In the genomic region with DNA sequence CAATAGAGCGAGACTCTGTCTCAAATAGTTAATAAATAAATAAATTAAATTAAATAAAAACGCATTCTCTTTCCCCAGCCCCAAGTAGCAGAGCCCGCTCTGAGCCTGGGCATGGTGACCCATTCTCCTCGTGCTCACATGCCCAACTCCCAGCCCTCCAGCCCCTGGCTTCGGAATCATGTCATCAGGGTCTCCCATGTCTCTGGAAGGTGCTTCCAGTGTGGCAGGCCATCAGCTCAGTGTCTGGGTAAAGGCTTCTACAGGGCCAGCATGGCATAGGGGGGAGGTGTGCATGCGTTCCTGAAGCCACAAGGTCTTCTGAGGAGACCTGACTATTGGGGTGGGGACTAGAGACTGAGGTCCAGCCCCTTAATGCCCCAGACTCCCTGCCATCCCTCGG, we compare ENCODE assay signal across 17 cellular contexts.
DNase-seq lines count a peak whose midpoint lies in the region; ATAC-seq and TF ChIP-seq lines count a peak whose summit lies in the region.
"Had no signal": no experiment of that assay in that cellular context is flagged by ENCODE, and none has a peak within 500 bp of the region (broad histone marks: within the 10 kb centered on the region; RNA-seq: fewer than 3 reads in every experiment).

No MANE protein-coding gene starts in this region.

- H3K36me3 ChIP-seq in neutrophil, result peaks cover 65% of the 10 kb centered on the region

- H3K9me3 Mint-ChIP-seq in activated B cell treated with CpG ODN at 0.5 μM for 24 hours, result peaks cover 7% of the 10 kb centered on the region
- H3K9me3 Mint-ChIP-seq: CD4-positive, alpha-beta T cell; HFFc6 had no signal

- TF ChIP-seq CTCF in GM20000 (IDR thresholded peaks at IDR 0.05; ENCODE audit: extremely low read depth, missing control alignments) (no peak), activated B cell treated with CpG ODN at 0.5 μM for 24 hours (IDR thresholded peaks at IDR 0.05) (no peak), neutrophil (IDR thresholded peaks at IDR 0.05) (no peak)

- H3K4me3 ChIP-seq in neutrophil (ENCODE audit: low read depth in 1 of 2, low read length in 1 of 2), result no peak overlapping the region

- peaks cover 16 to 19% of the 10 kb centered on the region in 2 experiments for H3K4me1 ChIP-seq in neutrophil (ENCODE audit: control insufficient read depth in 1 of 2, insufficient read depth in 1 of 2, low read depth in 1 of 2, low read length in 1 of 2)

- intact Hi-C loops in activated B cell treated with CpG ODN at 0.5 μM for 24 hours (cut with micrococcal nuclease), result no loop called here

- peaks cover 5% of the 10 kb centered on the region for H3K4me1 Mint-ChIP-seq in activated B cell treated with CpG ODN at 0.5 μM for 24 hours

- peak overlapping the region; percentile 37 for H3K27ac ChIP-seq in neutrophil
- H3K27ac ChIP-seq: C4-2B, HL-60 had no signal

- DNase-seq in GM20000 (ENCODE audit: low spot score), result peak; percentile 9
- no peak for DNase-seq in activated B cell treated with CpG ODN at 0.5 μM for 24 hours
- DNase-seq in effector CD4-positive, alpha-beta T cell, result no peak
- no peak for DNase-seq in COLO829 (ENCODE audit: low spot score)
- DNase-seq: ACHN; CD4-positive, alpha-beta T cell; DMS79 treated with DMSO at 0.1 percent for 48 hours; GF-D8; GOT3; H7; HFFc6 had no signal

- H3K36me3 Mint-ChIP-seq in activated B cell treated with CpG ODN at 0.5 μM for 24 hours (ENCODE audit: low read depth), result peaks cover 33% of the 10 kb centered on the region

- peak overlapping the region; percentile 26 for H3K27ac Mint-ChIP-seq in activated B cell treated with CpG ODN at 0.5 μM for 24 hours
- H3K27ac Mint-ChIP-seq: CD4-positive, alpha-beta T cell; HFFc6 had no signal

- H3K27me3 ChIP-seq in neutrophil, result no peaks in the 10 kb centered on the region

- no peak overlapping the region for H3K4me3 Mint-ChIP-seq in activated B cell treated with CpG ODN at 0.5 μM for 24 hours
- H3K4me3 Mint-ChIP-seq: CD4-positive, alpha-beta T cell; HFFc6 had no signal

- CTCF ChIA-PET in activated B cell treated with CpG ODN at 0.5 μM for 24 hours (lab: Charles Lee), result no interaction called here

- POLR2A ChIA-PET in activated B cell treated with CpG ODN at 0.5 μM for 24 hours (lab: Charles Lee), result interaction anchor here (0.6 to 2.0 kb wide), 2 partner anchors 14 to 15 kb away, joined by 4 to 10 read pairs; no protein-coding TSS in a partner anchor

- no peaks in the 10 kb centered on the region for H3K27me3 Mint-ChIP-seq in activated B cell treated with CpG ODN at 0.5 μM for 24 hours
- H3K27me3 Mint-ChIP-seq: CD4-positive, alpha-beta T cell had no signal

- ATAC-seq in activated B cell treated with CpG ODN at 0.5 μM for 24 hours (ENCODE audit: low read depth) (no peak), GM21367 (IDR thresholded peaks at IDR 0.05; ENCODE audit: unreplicated experiment) (no peak), GM18519 (IDR thresholded peaks at IDR 0.05; ENCODE audit: low FRiP score, unreplicated experiment) (no peak)
- ATAC-seq: HCT116 had no signal

- H3K9me3 ChIP-seq in neutrophil, result no peaks in the 10 kb centered on the region
